ENCODE assay signal across 8 cellular contexts in the genomic region with DNA sequence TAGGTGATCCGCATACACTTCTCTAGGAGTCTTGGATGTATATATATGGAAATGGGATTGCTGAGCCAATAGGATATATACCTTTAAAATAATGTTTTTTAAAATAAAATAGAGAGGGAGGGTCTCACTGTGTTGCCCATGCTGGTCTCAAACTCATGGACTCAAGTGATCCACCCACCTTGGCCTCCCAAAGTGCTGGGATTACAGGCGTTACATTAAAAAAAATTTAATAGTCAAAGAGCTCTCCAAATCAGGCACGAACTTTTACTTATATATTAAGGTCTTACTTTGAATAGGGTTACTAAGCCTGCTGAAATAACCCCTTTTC.
DNase-seq lines count a peak whose midpoint lies in the region; ATAC-seq and TF ChIP-seq lines count a peak whose summit lies in the region.

No MANE protein-coding gene starts in this region.

- peaks cover 9 to 20% (median 15%) of the 10 kb centered on the region in 3 donors for H3K4me1 Mint-ChIP-seq in CD8-positive, alpha-beta memory T cell
- peaks cover 6 to 11% of the 10 kb centered on the region in 2 donors for H3K4me1 Mint-ChIP-seq in effector memory CD8-positive, alpha-beta T cell (ENCODE audit: low read depth in 2 of 2)

- H3K27me3 ChIP-seq in CD8-positive, alpha-beta memory T cell (ENCODE audit: insufficient read depth, low read length, poor library complexity, severe bottlenecking), result no peaks in the 10 kb centered on the region
- no peaks in the 10 kb centered on the region for H3K27me3 ChIP-seq in osteoblast (ENCODE audit: insufficient read depth, low read length)

- peaks cover 0 to 8% (median 4%) of the 10 kb centered on the region in 3 donors for H3K36me3 Mint-ChIP-seq in CD8-positive, alpha-beta memory T cell
- peaks cover 14% of the 10 kb centered on the region for H3K36me3 Mint-ChIP-seq in effector memory CD8-positive, alpha-beta T cell (ENCODE audit: insufficient read depth)

- H3K27ac Mint-ChIP-seq in CD8-positive, alpha-beta memory T cell, result peak overlapping the region; percentile 98 to 100 (median 100)
- peak overlapping the region; percentile 97 to 99 for H3K27ac Mint-ChIP-seq in effector memory CD8-positive, alpha-beta T cell

- peaks cover 7% of the 10 kb centered on the region for H3K4me1 ChIP-seq in CD8-positive, alpha-beta memory T cell (ENCODE audit: insufficient read depth, low read length)
- no peaks in the 10 kb centered on the region for H3K4me1 ChIP-seq in osteoblast (ENCODE audit: insufficient read depth, low read length)

- DNase-seq in CD8-positive, alpha-beta memory T cell, result no peak
- DNase-seq in OCI-M1 (lab: John Stamatoyannopoulos, UW), result peak; percentile 65
- DNase-seq in effector memory CD8-positive, alpha-beta T cell, result no peak
- DNase-seq in osteoblast (ENCODE audit: insufficient read length, low spot score, missing footprints), result no peak
- DNase-seq in NCI-H1417 (lab: John Stamatoyannopoulos, UW), result no peak
- no peak for DNase-seq in GM19240 (ENCODE audit: insufficient read length, low spot score)

- peaks cover 0 to 4% of the 10 kb centered on the region in 2 donors for H3K27me3 Mint-ChIP-seq in CD8-positive, alpha-beta memory T cell
- no peaks in the 10 kb centered on the region for H3K27me3 Mint-ChIP-seq in effector memory CD8-positive, alpha-beta T cell

- peak overlapping the region; percentile 81 for H3K4me3 ChIP-seq in CD8-positive, alpha-beta memory T cell (ENCODE audit: low read length)
- peak overlapping the region; percentile 78 for H3K4me3 ChIP-seq in osteoblast (ENCODE audit: insufficient read depth, low read length)

- no peaks in the 10 kb centered on the region for H3K9me3 ChIP-seq in CD8-positive, alpha-beta memory T cell (ENCODE audit: low read length)
- H3K9me3 ChIP-seq in osteoblast (ENCODE audit: low read depth, low read length), result no peaks in the 10 kb centered on the region

- peak overlapping the region; percentile 41 for H2AFZ ChIP-seq in osteoblast (ENCODE audit: low read length)

- CTCF ChIA-PET in CD8-positive, alpha-beta memory T cell (lab: Charles Lee), result interaction anchor here (0.7 to 2.2 kb wide), 9 partner anchors 109 to 850 kb away, joined by 3 to 10 read pairs (median 4); partner anchors contain the start of genes GNL3L, MAGED2 and TSR2

- H3K4me2 ChIP-seq in osteoblast (ENCODE audit: insufficient read depth, low read length), result peak overlapping the region; percentile 84

- peaks cover 0 to 12% (median 8%) of the 10 kb centered on the region in 5 donors for H3K9me3 Mint-ChIP-seq in CD8-positive, alpha-beta memory T cell
- no peaks in the 10 kb centered on the region for H3K9me3 Mint-ChIP-seq in effector memory CD8-positive, alpha-beta T cell

- POLR2A ChIA-PET in CD8-positive, alpha-beta memory T cell (lab: Charles Lee), result interaction anchor here (1.0 to 1.8 kb wide), 10 partner anchors 11 to 1216 kb away, joined by 3 to 33 read pairs (median 7); partner anchors contain the start of genes APEX2, FAM120C, GNL3L and PHF8

- H3K4me3 Mint-ChIP-seq in CD8-positive, alpha-beta memory T cell, result peak overlapping the region; percentile 93 to 98 (median 97)
- H3K4me3 Mint-ChIP-seq in effector memory CD8-positive, alpha-beta T cell, result peak overlapping the region; percentile 90 to 93

- peak overlapping the region; percentile 98 for H3K27ac ChIP-seq in CD8-positive, alpha-beta memory T cell (ENCODE audit: low read depth, low read length)
- peak overlapping the region; percentile 90 for H3K27ac ChIP-seq in osteoblast (ENCODE audit: low read depth, low read length)

- no peaks in the 10 kb centered on the region for H3K79me2 ChIP-seq in osteoblast (ENCODE audit: insufficient read depth, low read length)

- no peaks in the 10 kb centered on the region for H4K20me1 ChIP-seq in osteoblast (ENCODE audit: insufficient read depth, low read length)

- ATAC-seq in effector memory CD8-positive, alpha-beta T cell (replicated peaks), result no peak
- ATAC-seq in GM19035 (IDR thresholded peaks at IDR 0.05; ENCODE audit: unreplicated experiment) (no peak), HG03439 (IDR thresholded peaks at IDR 0.05; ENCODE audit: unreplicated experiment) (no peak)

- TF ChIP-seq CTCF in osteoblast (IDR thresholded peaks at IDR 0.05; ENCODE audit: extremely low read depth, low read depth, low read length), result no peak

- no peaks in the 10 kb centered on the region for H3K36me3 ChIP-seq in CD8-positive, alpha-beta memory T cell (ENCODE audit: insufficient read depth, low read length)
- no peaks in the 10 kb centered on the region for H3K36me3 ChIP-seq in osteoblast (ENCODE audit: insufficient read depth, low read length)
